In genomic region chr6:54907316-54907715, GRCh38 we compare ENCODE assay signal across 24 cellular contexts.
A peak's percentile ranks its signal among the peaks of the same experiment; 100 is the strongest.
DNase-seq lines count a peak whose midpoint lies in the region; ATAC-seq and TF ChIP-seq lines count a peak whose summit lies in the region.
"Had no signal": no experiment of that assay in that cellular context is flagged by ENCODE, and none has a peak within 500 bp of the region (broad histone marks: within the 10 kb centered on the region; RNA-seq: fewer than 3 reads in every experiment).

No MANE protein-coding gene starts in this region.

- H3K4ac ChIP-seq in IMR-90 (ENCODE audit: low read depth, low read length): no peak overlapping the region

- no peaks in the 10 kb centered on the region for H3K79me1 ChIP-seq in IMR-90 (ENCODE audit: low read depth in 1 of 2, low read length in 2 of 2)

- no peak overlapping the region for H2AK9ac ChIP-seq in IMR-90 (replicated peaks; ENCODE audit: low read depth, low read length, poor library complexity)

- no peak overlapping the region for H4K5ac ChIP-seq in IMR-90 (ENCODE audit: low read depth, low read length)

- H3K4me2 ChIP-seq in IMR-90 (ENCODE audit: low read depth, low read length) (peak overlapping the region; percentile 31; the same call in 1 of the 2 replicates), fibroblast of lung (ENCODE audit: extremely low read depth, insufficient read depth, low read length) (peak overlapping the region; percentile 35)

- H2BK20ac ChIP-seq in IMR-90 (ENCODE audit: low read depth, low read length): no peak overlapping the region

- dilution Hi-C loops in IMR-90 (cut with HindIII; ENCODE audit: low sequenced_read_pairs, unreplicated experiment): no loop called here

- H3K79me2 ChIP-seq in fibroblast of lung (ENCODE audit: control insufficient read depth, insufficient read depth, low read length): no peaks in the 10 kb centered on the region

- H3K23ac ChIP-seq in IMR-90 (ENCODE audit: low read depth, low read length): no peak overlapping the region

- peak; percentile 11 for DNase-seq in GM06990 (ENCODE audit: extremely low read depth, insufficient read length)
- no peak for DNase-seq in IMR-90
- peak in 1 of 2 donors; percentile 36 for DNase-seq in fibroblast of lung (ENCODE audit: low read depth in 2 of 2)
- no peak for DNase-seq in HAP-1 (ENCODE audit: low spot score in 2 of 2)
- no peak for DNase-seq in NCI-H345 (lab: John Stamatoyannopoulos, UW)
- no peak for DNase-seq in central memory CD4-positive, alpha-beta T cell
- DNase-seq in GM10248 (ENCODE audit: extremely low spot score): no peak
- DNase-seq: activated CD4-positive, alpha-beta T cell treated with anti-CD3 and anti-CD28 coated beads for 48 hours; activated naive CD8-positive, alpha-beta T cell treated with anti-CD3 and anti-CD28 coated beads, Interleukin-2, amount 10 ng/mL, durations not matched to agents 7 days and 5 days; CD4-positive, alpha-beta T cell; DMS 273 treated with DMSO at 0.1 percent for 48 hours; GF-D8; GM23248; head of caudate nucleus; Kasumi-1; NCI-H1417; NCI-H526; SIG-M5 had no signal

- no peak overlapping the region for H2AFZ ChIP-seq in IMR-90 (replicated peaks; ENCODE audit: low read length, poor library complexity)
- H2AFZ ChIP-seq in fibroblast of lung (ENCODE audit: low read length): no peak overlapping the region
- H2AFZ ChIP-seq: GM23248 had no signal

- H3K27me3 ChIP-seq in GM06990 (replicated peaks; ENCODE audit: control insufficient read depth, insufficient read depth, low read length) (no peaks in the 10 kb centered on the region), IMR-90 (ENCODE audit: control insufficient read depth, insufficient read depth, low read length) (no peaks in the 10 kb centered on the region), fibroblast of lung (ENCODE audit: control insufficient read depth, insufficient read depth, low read length) (no peaks in the 10 kb centered on the region), HAP-1 (ENCODE audit: low read depth) (no peaks in the 10 kb centered on the region)
- H3K27me3 ChIP-seq: suprapubic skin had no signal

- no peaks in the 10 kb centered on the region for H3K9me1 ChIP-seq in IMR-90 (ENCODE audit: insufficient read depth, low read length)

- H2AK5ac ChIP-seq in IMR-90 (ENCODE audit: low read depth, low read length): no peak overlapping the region

- no peak overlapping the region for H4K8ac ChIP-seq in IMR-90 (ENCODE audit: low read depth in 2 of 2, low read length in 2 of 2)

- H3K14ac ChIP-seq in IMR-90 (replicated peaks; ENCODE audit: low read depth, low read length): no peak overlapping the region

- no peak overlapping the region for H3K18ac ChIP-seq in IMR-90 (ENCODE audit: low read depth, low read length)

- POLR2A ChIA-PET in IMR-90 (lab: Charles Lee; ENCODE audit: unreplicated experiment): no interaction called here
- POLR2A ChIA-PET in GM10248 (lab: Yijun Ruan, JAX): no interaction called here

- H2BK120ac ChIP-seq in IMR-90 (ENCODE audit: low read depth, low read length): no peak overlapping the region

- H4K20me1 ChIP-seq in IMR-90 (ENCODE audit: insufficient read depth, low read length) (no peaks in the 10 kb centered on the region), fibroblast of lung (ENCODE audit: control insufficient read depth, extremely low read depth, insufficient read depth, low read length) (no peaks in the 10 kb centered on the region)

- intact Hi-C loops in IMR-90 (cut with micrococcal nuclease): no loop called here

- no peak for TF ChIP-seq RAD21 in IMR-90 (IDR thresholded peaks at IDR 0.05; ENCODE audit: low read length)

- WGBS in IMR-90 (ENCODE audit: extremely low coverage in 2 of 2, insufficient read length in 1 of 2), 2 experiments: no CpG with 5 or more reads among the region's 1 CpG

- H2BK5ac ChIP-seq in IMR-90 (ENCODE audit: low read depth, low read length, poor library complexity, severe bottlenecking): no peak overlapping the region

- H2BK15ac ChIP-seq in IMR-90 (ENCODE audit: low read depth, low read length): no peak overlapping the region

- no peak for TF ChIP-seq CTCF in GM06990 (IDR thresholded peaks at IDR 0.05; ENCODE audit: insufficient read depth, low read length, poor library complexity, severe bottlenecking)
- TF ChIP-seq CTCF in IMR-90 (conservative IDR thresholded peaks at IDR 0.05; ENCODE audit: low read depth, low read length): no peak
- no peak for TF ChIP-seq CTCF in fibroblast of lung (conservative IDR thresholded peaks at IDR 0.05 in 1 of 2, IDR thresholded peaks at IDR 0.05 in 1 of 2; ENCODE audit: low read depth in 1 of 2, low read length in 2 of 2)
- no peak for TF ChIP-seq CTCF in GM10248 (IDR thresholded peaks at IDR 0.05; ENCODE audit: control extremely low read depth, extremely low read depth, low read depth, missing control alignments)

- H3K4me1 ChIP-seq in IMR-90 (ENCODE audit: control insufficient read depth, insufficient read depth, low read length) (peaks cover 6% of the 10 kb centered on the region), fibroblast of lung (ENCODE audit: control insufficient read depth, extremely low read depth, insufficient read depth, low read length) (no peaks in the 10 kb centered on the region), HAP-1 (no peaks in the 10 kb centered on the region)
- H3K4me1 ChIP-seq: suprapubic skin had no signal

- in situ Hi-C loops in IMR-90 (cut with MboI; ENCODE audit: low sequenced_read_pairs) (no loop called here), HAP-1 (cut with MboI; ENCODE audit: low sequenced_read_pairs) (no loop called here)

- H3K36me3 ChIP-seq in GM06990 (ENCODE audit: control insufficient read depth, insufficient read depth, low read length) (no peaks in the 10 kb centered on the region), IMR-90 (ENCODE audit: control insufficient read depth, insufficient read depth, low read length) (no peaks in the 10 kb centered on the region), fibroblast of lung (ENCODE audit: control insufficient read depth, insufficient read depth, low read length) (no peaks in the 10 kb centered on the region), HAP-1 (replicated peaks) (no peaks in the 10 kb centered on the region)
- H3K36me3 ChIP-seq: suprapubic skin had no signal

- no TSS peak for BruUV-seq in IMR-90 (replicated peaks; lab: Mats Ljungman, UMichigan)

- no peak overlapping the region for H4K91ac ChIP-seq in IMR-90 (ENCODE audit: insufficient read depth, low read depth, low read length)

- no peak for TF ChIP-seq POLR2A in IMR-90 (IDR thresholded peaks at IDR 0.05; ENCODE audit: low read depth, low read length)

- no peak overlapping the region for H3K4me3 ChIP-seq in GM06990 (replicated peaks; ENCODE audit: low read depth, low read length)
- H3K4me3 ChIP-seq in IMR-90 (ENCODE audit: insufficient read depth, low read depth, low read length): no peak overlapping the region
- peak overlapping the region in 1 of 4 experiments; percentile 42 for H3K4me3 ChIP-seq in fibroblast of lung (replicated peaks in 1 of 4; ENCODE audit: control extremely low read depth in 1 of 4, insufficient read depth in 1 of 4, low read depth in 3 of 4, low read length in 4 of 4)
- H3K4me3 ChIP-seq in HAP-1: no peak overlapping the region
- H3K4me3 ChIP-seq: coronary artery, GM23248, suprapubic skin had no signal

- no peaks in the 10 kb centered on the region for H3K9me3 ChIP-seq in IMR-90 (ENCODE audit: control insufficient read depth, insufficient read depth, low read length)
- H3K9me3 ChIP-seq in fibroblast of lung (ENCODE audit: control insufficient read depth, insufficient read depth, low read depth, low read length): no peaks in the 10 kb centered on the region
- H3K9me3 ChIP-seq in HAP-1: no peaks in the 10 kb centered on the region
- H3K9me3 ChIP-seq: suprapubic skin had no signal

- no peak overlapping the region for H3K56ac ChIP-seq in IMR-90 (ENCODE audit: extremely low read depth, insufficient read depth, low read length)

- no peak overlapping the region for H3K27ac ChIP-seq in IMR-90 (ENCODE audit: insufficient read depth, low read length)
- no peak overlapping the region for H3K27ac ChIP-seq in fibroblast of lung (ENCODE audit: insufficient read depth, low read length)
- H3K27ac ChIP-seq: coronary artery, GM23248, suprapubic skin had no signal

- ATAC-seq in GM19395 (IDR thresholded peaks at IDR 0.05; ENCODE audit: unreplicated experiment) (peak; percentile 70), IMR-90 (ENCODE audit: low read depth) (peak; percentile 56)
- ATAC-seq: left lobe of liver; natural killer cell treated with Interleukin-12 subunit alpha and Interleukin-12 subunit beta and Interleukin-15 and Interleukin-18, amount 100 ng/mL, for 72 hours; sciatic nerve had no signal

- CTCF ChIA-PET in IMR-90 (lab: Yijun Ruan, JAX): no interaction called here
- CTCF ChIA-PET in GM10248 (lab: Yijun Ruan, JAX): interaction anchor here (1.3 kb wide), 1 partner anchor 9 kb away, joined by 3 read pairs; no protein-coding TSS in a partner anchor

- H3K9ac ChIP-seq in IMR-90 (ENCODE audit: low read depth, low read length) (no peak overlapping the region), fibroblast of lung (ENCODE audit: insufficient read depth, low read length) (no peak overlapping the region)
- H3K9ac ChIP-seq: GM23248 had no signal

TF ChIP-seq in IMR-90, 13 proteins besides CTCF, POLR2A, EP300 and RAD21 (continues in another document):
- TF ChIP-seq CEBPB (IDR thresholded peaks at IDR 0.05; ENCODE audit: low read depth, low read length) (no peak), FOS (IDR thresholded peaks at IDR 0.05; ENCODE audit: low read depth, low read length) (no peak), CHD1 (IDR thresholded peaks at IDR 0.05; ENCODE audit: low read depth, low read length) (no peak), RFX5 (IDR thresholded peaks at IDR 0.05; ENCODE audit: low read depth, low read length) (no peak), RCOR1 (IDR thresholded peaks at IDR 0.05; ENCODE audit: insufficient replicate concordance, low read length) (no peak), NFE2L2 (IDR thresholded peaks at IDR 0.05; ENCODE audit: low read depth, low read length) (no peak), ELK1 (IDR thresholded peaks at IDR 0.05; ENCODE audit: borderline replicate concordance, low read depth, low read length) (no peak), MXI1 (IDR thresholded peaks at IDR 0.05; ENCODE audit: borderline replicate concordance, low read depth, low read length) (no peak), MAZ (IDR thresholded peaks at IDR 0.05; ENCODE audit: borderline replicate concordance, low read depth, low read length) (no peak)
